19 cellular contexts compared by ENCODE assay signal in genomic region chr1:178953034-178953433, GRCh38.
DNase-seq lines count a peak whose midpoint lies in the region; ATAC-seq, FAIRE-seq and TF ChIP-seq lines count a peak whose summit lies in the region.
"Had no signal": no experiment of that assay in that cellular context is flagged by ENCODE, and none has a peak within 500 bp of the region (broad histone marks: within the 10 kb centered on the region; RNA-seq: fewer than 3 reads in every experiment).

No MANE protein-coding gene starts in this region.

- H3K4me1 Mint-ChIP-seq in GM23338 (no peaks in the 10 kb centered on the region), Caco-2 (ENCODE audit: low read depth, unreplicated experiment) (no peaks in the 10 kb centered on the region)
- H3K4me1 Mint-ChIP-seq: activated CD4-positive, alpha-beta T cell treated with anti-CD3 and anti-CD28 coated beads, Interleukin-2, amount 10 ng/mL, durations not matched to agents 24 days and 14 days; activated naive CD4-positive, alpha-beta T cell treated with anti-CD3 and anti-CD28 coated beads, Interleukin-2, amount 50 U/mL, for 24 hours had no signal

- no peak for TF ChIP-seq CTCF in GM23338 (conservative IDR thresholded peaks at IDR 0.05; ENCODE audit: low read depth in 2 of 2)
- no peak for TF ChIP-seq CTCF in Caco-2 (IDR thresholded peaks at IDR 0.05; ENCODE audit: insufficient read depth in 1 of 2, low read depth in 1 of 2, low read length in 1 of 2, severe bottlenecking in 1 of 2, unreplicated experiment in 1 of 2)

- no TSS peak for BruUV-seq in Caco-2 (replicated peaks; lab: Mats Ljungman, UMichigan)

- H3K4me1 ChIP-seq in rectal smooth muscle tissue (ENCODE audit: control insufficient read depth, insufficient read depth, low read length): peaks cover 22% of the 10 kb centered on the region
- no peaks in the 10 kb centered on the region for H3K4me1 ChIP-seq in GM23338 (ENCODE audit: insufficient read depth)
- H3K4me1 ChIP-seq in Caco-2: no peaks in the 10 kb centered on the region

- H3K27ac Mint-ChIP-seq in GM23338: no peak overlapping the region
- H3K27ac Mint-ChIP-seq in Caco-2 (ENCODE audit: unreplicated experiment): no peak overlapping the region
- H3K27ac Mint-ChIP-seq: activated CD4-positive, alpha-beta T cell treated with anti-CD3 and anti-CD28 coated beads, Interleukin-2, amount 10 ng/mL, durations not matched to agents 24 days and 14 days; activated naive CD4-positive, alpha-beta T cell treated with anti-CD3 and anti-CD28 coated beads, Interleukin-2, amount 50 U/mL, for 24 hours; CD4-positive, alpha-beta T cell had no signal

- H3K4me3 ChIP-seq in rectal smooth muscle tissue (ENCODE audit: low read length) (no peak overlapping the region), GM23338 (no peak overlapping the region), Caco-2 (ENCODE audit: low read depth, low read length) (no peak overlapping the region)
- H3K4me3 ChIP-seq: dorsolateral prefrontal cortex had no signal

- H3K4me3 Mint-ChIP-seq in GM23338 (no peak overlapping the region), Caco-2 (ENCODE audit: unreplicated experiment) (no peak overlapping the region)
- H3K4me3 Mint-ChIP-seq: activated CD4-positive, alpha-beta T cell treated with anti-CD3 and anti-CD28 coated beads, Interleukin-2, amount 10 ng/mL, durations not matched to agents 24 days and 14 days; activated naive CD4-positive, alpha-beta T cell treated with anti-CD3 and anti-CD28 coated beads, Interleukin-2, amount 50 U/mL, for 24 hours; brain; CD4-positive, alpha-beta T cell had no signal

- peak overlapping the region; percentile 45 for H3K27ac ChIP-seq in rectal smooth muscle tissue (ENCODE audit: low read depth, low read length)
- no peak overlapping the region for H3K27ac ChIP-seq in GM23338 (ENCODE audit: low read depth)

- H3K4me2 ChIP-seq in GM23338: no peak overlapping the region

- no peaks in the 10 kb centered on the region for H3F3A ChIP-seq in GM23338 (replicated peaks; ENCODE audit: low read depth)

- H3K9me3 ChIP-seq in Caco-2: no peaks in the 10 kb centered on the region

- intact Hi-C loops in Caco-2 (cut with micrococcal nuclease; ENCODE audit: unreplicated experiment): no loop called here

- H2AFZ ChIP-seq in GM23338: no peak overlapping the region

- H3K9ac ChIP-seq in rectal smooth muscle tissue (ENCODE audit: low read length): no peak overlapping the region

- CTCF ChIA-PET in Caco-2 (lab: Charles Lee): interaction anchor here (0.7 kb wide), 1 partner anchor 421 kb away, joined by 3 read pairs; no protein-coding TSS in a partner anchor

- no peaks in the 10 kb centered on the region; the same call in 1 of the 2 replicates for H3K9me2 ChIP-seq in GM23338 (ENCODE audit: insufficient read depth)

- H3K27me3 Mint-ChIP-seq in GM23338 (ENCODE audit: insufficient read depth, low read depth, poor library complexity) (no peaks in the 10 kb centered on the region), Caco-2 (ENCODE audit: insufficient read depth, unreplicated experiment) (no peaks in the 10 kb centered on the region)

- DNase-seq in COR-L47 (lab: John Stamatoyannopoulos, UW) (peak; percentile 31), NCI-H2171 (lab: John Stamatoyannopoulos, UW) (peak; percentile 95), fibroblast of peridontal ligament (ENCODE audit: extremely low read depth) (peak; percentile 64), NCI-H146 treated with DMSO at 0.1 percent for 48 hours (lab: John Stamatoyannopoulos, UW; ENCODE audit: unreplicated experiment) (no peak), GM23338 (ENCODE audit: low spot score) (no peak), Caco-2 (no peak), HTR-8/SVneo (ENCODE audit: insufficient read length, low spot score) (no peak)
- DNase-seq: activated CD4-positive, alpha-beta T cell treated with anti-CD3 and anti-CD28 coated beads, Interleukin-2, amount 10 ng/mL, durations not matched to agents 24 days and 14 days; CD4-positive, alpha-beta T cell; EL; NCI-H1092; NCI-H524 treated with DMSO at 0.1 percent for 48 hours; occipital lobe; stimulated activated naive CD8-positive, alpha-beta T cell treated with anti-CD3 and anti-CD28 coated beads, Interleukin-15, Interleukin-2, amounts not matched to agents 100 U/mL and 50 U/mL, for 24 hours had no signal

- H4K20me1 ChIP-seq in GM23338 (replicated peaks; ENCODE audit: insufficient read depth): no peaks in the 10 kb centered on the region

- H3K36me3 Mint-ChIP-seq in GM23338 (ENCODE audit: low read depth) (no peaks in the 10 kb centered on the region), Caco-2 (ENCODE audit: insufficient read depth, unreplicated experiment) (no peaks in the 10 kb centered on the region)
- H3K36me3 Mint-ChIP-seq: activated naive CD4-positive, alpha-beta T cell treated with anti-CD3 and anti-CD28 coated beads, Interleukin-2, amount 50 U/mL, for 24 hours; brain had no signal

- H3K27me3 ChIP-seq in rectal smooth muscle tissue (ENCODE audit: control insufficient read depth, insufficient read depth, low read length) (no peaks in the 10 kb centered on the region), GM23338 (ENCODE audit: insufficient read depth) (no peaks in the 10 kb centered on the region), Caco-2 (replicated peaks; ENCODE audit: control insufficient read depth, insufficient read depth, low read length) (no peaks in the 10 kb centered on the region)
- H3K27me3 ChIP-seq: dorsolateral prefrontal cortex had no signal

- FAIRE-seq in HTR-8/SVneo (lab: Jason Lieb, UNC): no peak

- no peaks in the 10 kb centered on the region for H3K36me3 ChIP-seq in rectal smooth muscle tissue (ENCODE audit: control insufficient read depth, insufficient read depth, low read length)
- H3K36me3 ChIP-seq in GM23338 (ENCODE audit: insufficient read depth): no peaks in the 10 kb centered on the region
- no peaks in the 10 kb centered on the region for H3K36me3 ChIP-seq in Caco-2 (ENCODE audit: control insufficient read depth, insufficient read depth, low read length)

- no peaks in the 10 kb centered on the region for H3K79me2 ChIP-seq in GM23338 (replicated peaks; ENCODE audit: insufficient read depth)

- no peak for ATAC-seq in GM23338
- ATAC-seq: SK-N-SH treated with all-trans-retinoic acid at 6 μM for 48 hours; stimulated activated naive CD8-positive, alpha-beta T cell treated with anti-CD3 and anti-CD28 coated beads, Interleukin-15, Interleukin-2, amounts not matched to agents 100 U/mL and 50 U/mL, for 24 hours had no signal

- POLR2A ChIA-PET in Caco-2 (lab: Charles Lee): no interaction called here

- H3K9me3 Mint-ChIP-seq in GM23338: no peaks in the 10 kb centered on the region; the same call in 2 of the 3 replicates
- H3K9me3 Mint-ChIP-seq in Caco-2 (ENCODE audit: unreplicated experiment): no peaks in the 10 kb centered on the region
- H3K9me3 Mint-ChIP-seq: activated CD4-positive, alpha-beta T cell treated with anti-CD3 and anti-CD28 coated beads, Interleukin-2, amount 10 ng/mL, durations not matched to agents 24 days and 14 days; activated naive CD4-positive, alpha-beta T cell treated with anti-CD3 and anti-CD28 coated beads, Interleukin-2, amount 50 U/mL, for 24 hours; CD4-positive, alpha-beta T cell had no signal

TF ChIP-seq in GM23338, 12 proteins besides CTCF, POLR2A, EP300 and RAD21:
- no peak for TF ChIP-seq ZNF114 (CRISPR knock-in tag; IDR thresholded peaks at IDR 0.05)
- TF ChIP-seq CREB1 (CRISPR knock-in tag; IDR thresholded peaks at IDR 0.05; ENCODE audit: low read depth): no peak
- TF ChIP-seq EZH2phosphoT487 (IDR thresholded peaks at IDR 0.05; ENCODE audit: unreplicated experiment): no peak
- no peak for TF ChIP-seq POLR2AphosphoS5 (IDR thresholded peaks at IDR 0.05; ENCODE audit: low read depth)
- no peak for TF ChIP-seq REST (IDR thresholded peaks at IDR 0.05; ENCODE audit: unreplicated experiment)
- TF ChIP-seq NANOG (IDR thresholded peaks at IDR 0.05; ENCODE audit: borderline replicate concordance): no peak
- TF ChIP-seq ETS1 (IDR thresholded peaks at IDR 0.05): no peak

Comparison
In these comparisons a context has a peak if more than half of its experiments do, and no peak if none do; other contexts are left out.
1. DNase-seq: peak in COR-L47 (single experiment), NCI-H2171 (single experiment) and fibroblast of peridontal ligament (single experiment); none in NCI-H146 treated with DMSO at 0.1 percent for 48 hours (single experiment), GM23338 (single experiment), Caco-2 (0 of 2) and HTR-8/SVneo (single experiment).